7 cellular contexts compared by ENCODE assay signal in the genomic region with DNA sequence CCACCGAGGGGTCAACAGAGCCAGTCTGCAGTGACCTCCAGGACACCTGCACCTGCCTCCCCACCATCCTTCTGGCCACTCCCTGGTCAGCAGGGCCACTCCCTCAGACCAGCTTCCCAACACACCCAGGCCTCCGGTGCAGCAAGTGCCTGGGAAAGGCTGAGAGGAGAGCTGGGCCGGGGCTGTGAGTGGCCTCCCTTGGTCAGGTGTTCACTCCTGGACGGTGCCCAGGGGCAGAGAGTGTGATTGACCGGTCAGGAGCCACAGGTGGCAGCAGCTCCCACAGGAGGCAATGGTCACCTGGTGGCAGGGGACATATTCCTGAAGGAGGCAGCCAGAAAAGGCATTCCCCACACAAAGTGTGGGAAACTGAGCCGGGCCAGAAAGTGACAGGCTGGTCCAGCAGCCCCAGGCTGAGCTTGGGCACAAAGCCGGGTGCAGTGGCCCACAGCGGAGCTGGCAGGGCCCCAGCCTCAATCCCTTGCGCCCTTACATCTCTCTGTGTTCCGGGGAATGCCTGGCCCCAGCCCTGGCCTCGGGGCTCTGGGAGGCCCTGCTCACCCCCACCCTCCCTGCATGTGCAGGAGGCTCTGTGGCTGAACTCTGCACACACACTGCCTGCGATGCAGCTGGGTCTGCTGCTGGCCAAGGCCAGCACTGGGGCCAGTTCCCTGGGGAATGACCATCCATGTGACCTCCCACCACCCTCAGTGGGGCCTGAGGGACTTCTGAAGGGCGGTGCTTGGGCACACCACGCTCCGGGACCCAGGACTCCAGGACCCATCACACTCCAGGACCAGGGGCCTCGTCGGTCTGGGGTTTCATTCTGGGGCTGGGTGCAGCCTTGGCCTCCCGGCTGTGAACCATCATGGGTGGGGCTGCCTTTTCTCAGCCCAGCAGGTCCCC. TPM values are rescaled to one million over a fixed set of nuclear protein-coding genes. Genes with fewer than 3 reads are reported as not detected.
A peak's percentile ranks its signal among the peaks of the same experiment; 100 is the strongest.
DNase-seq lines count a peak whose midpoint lies in the region; ATAC-seq and TF ChIP-seq lines count a peak whose summit lies in the region.
"Had no signal": no experiment of that assay in that cellular context is flagged by ENCODE, and none has a peak within 500 bp of the region (broad histone marks: within the 10 kb centered on the region; RNA-seq: fewer than 3 reads in every experiment).

No MANE protein-coding gene starts in this region.

- H3K27me3 Mint-ChIP-seq in activated naive CD4-positive, alpha-beta T cell treated with anti-CD3 and anti-CD28 coated beads, Interleukin-2, amount 10 ng/mL, durations not matched to agents 7 days and 5 days: peaks cover 11% of the 10 kb centered on the region

- no peak overlapping the region for H3K4me3 Mint-ChIP-seq in activated naive CD4-positive, alpha-beta T cell treated with anti-CD3 and anti-CD28 coated beads, Interleukin-2, amount 10 ng/mL, durations not matched to agents 7 days and 5 days

- TF ChIP-seq CTCF in RWPE2 (IDR thresholded peaks at IDR 0.05; ENCODE audit: poor library complexity, severe bottlenecking): no peak
- no peak for TF ChIP-seq CTCF in suprapubic skin (IDR thresholded peaks at IDR 0.05)

- CTCF ChIA-PET in activated naive CD4-positive, alpha-beta T cell treated with anti-CD3 and anti-CD28 coated beads, Interleukin-2, amount 10 ng/mL, durations not matched to agents 7 days and 5 days (lab: Charles Lee): no interaction called here

- TF ChIP-seq EP300 in suprapubic skin (IDR thresholded peaks at IDR 0.05): no peak

- H3K4me1 ChIP-seq in RWPE2 (ENCODE audit: insufficient read depth, poor library complexity, severe bottlenecking) (peaks cover 31% of the 10 kb centered on the region), suprapubic skin (peaks cover 64% of the 10 kb centered on the region)

- no peaks in the 10 kb centered on the region for H3K27me3 ChIP-seq in RWPE2 (ENCODE audit: insufficient read depth, poor library complexity, severe bottlenecking)
- H3K27me3 ChIP-seq in suprapubic skin: no peaks in the 10 kb centered on the region

- H3K9me3 Mint-ChIP-seq in activated naive CD4-positive, alpha-beta T cell treated with anti-CD3 and anti-CD28 coated beads, Interleukin-2, amount 10 ng/mL, durations not matched to agents 7 days and 5 days: no peaks in the 10 kb centered on the region
- H3K9me3 Mint-ChIP-seq in activated naive CD4-positive, alpha-beta T cell treated with anti-CD3 and anti-CD28 coated beads, Interleukin-2, amount 50 U/mL, for 72 hours: no peaks in the 10 kb centered on the region

- H3K4me1 Mint-ChIP-seq in activated naive CD4-positive, alpha-beta T cell treated with anti-CD3 and anti-CD28 coated beads, Interleukin-2, amount 10 ng/mL, durations not matched to agents 7 days and 5 days: peaks cover 44% of the 10 kb centered on the region

- no peak for TF ChIP-seq POLR2A in suprapubic skin (IDR thresholded peaks at IDR 0.05)

- intact Hi-C loops in left ventricle myocardium superior (cut with micrococcal nuclease): no loop called here

- H3K36me3 ChIP-seq in RWPE2 (ENCODE audit: low read depth) (no peaks in the 10 kb centered on the region), suprapubic skin (no peaks in the 10 kb centered on the region)

- H3K9me3 ChIP-seq in RWPE2 (ENCODE audit: severe bottlenecking): no peaks in the 10 kb centered on the region
- H3K9me3 ChIP-seq in suprapubic skin: no peaks in the 10 kb centered on the region

- WGBS in suprapubic skin: 60% methylated on average over 11 of the region's 18 CpGs

- H3K4me3 ChIP-seq in RWPE2 (ENCODE audit: severe bottlenecking): no peak overlapping the region
- H3K4me3 ChIP-seq in suprapubic skin: no peak overlapping the region

- H3K27ac Mint-ChIP-seq in activated naive CD4-positive, alpha-beta T cell treated with anti-CD3 and anti-CD28 coated beads, Interleukin-2, amount 10 ng/mL, durations not matched to agents 7 days and 5 days: no peak overlapping the region
- peak overlapping the region in 1 of 2 donors; percentile 76 for H3K27ac Mint-ChIP-seq in activated naive CD4-positive, alpha-beta T cell treated with anti-CD3 and anti-CD28 coated beads, Interleukin-2, amount 50 U/mL, for 72 hours

- H3K27ac ChIP-seq in RWPE2 (ENCODE audit: poor library complexity, severe bottlenecking) (peak overlapping the region; percentile 2), suprapubic skin (peak overlapping the region; percentile 17)

- DNase-seq in RWPE2 (ENCODE audit: low spot score) (no peak), left ventricle myocardium superior (peak; percentile 74), suprapubic skin (ENCODE audit: low spot score in 2 of 2) (peak in 1 of 2 donors; percentile 67), D341Med (ENCODE audit: low spot score) (no peak)
- no peak for DNase-seq in activated naive CD4-positive, alpha-beta T cell treated with anti-CD3 and anti-CD28 coated beads, Interleukin-2, amount 10 ng/mL, durations not matched to agents 7 days and 5 days
- no peak for DNase-seq in activated naive CD4-positive, alpha-beta T cell treated with anti-CD3 and anti-CD28 coated beads, Interleukin-2, amount 50 U/mL, for 72 hours (ENCODE audit: low spot score in 2 of 2)
- DNase-seq: foreskin melanocyte had no signal

- peaks cover 17% of the 10 kb centered on the region for H3K36me3 Mint-ChIP-seq in activated naive CD4-positive, alpha-beta T cell treated with anti-CD3 and anti-CD28 coated beads, Interleukin-2, amount 10 ng/mL, durations not matched to agents 7 days and 5 days
- peaks cover 0 to 4% of the 10 kb centered on the region in 2 donors for H3K36me3 Mint-ChIP-seq in activated naive CD4-positive, alpha-beta T cell treated with anti-CD3 and anti-CD28 coated beads, Interleukin-2, amount 50 U/mL, for 72 hours

- ATAC-seq in RWPE2 (ENCODE audit: low read depth) (no peak), left ventricle myocardium superior (peak; percentile 63)
- no peak for ATAC-seq in activated naive CD4-positive, alpha-beta T cell treated with anti-CD3 and anti-CD28 coated beads, Interleukin-2, amount 50 U/mL, for 72 hours

RNA-seq across cellular contexts. Expression of a gene that starts 1.2 kb away (rescaled TPM):
- total RNA-seq in left ventricle myocardium superior (not detected), suprapubic skin (1 to 10 TPM in 3 of 4 donors, not detected in 1; 1.4 to 2.7 (median 2.1) TPM)
- total RNA-seq in activated naive CD4-positive, alpha-beta T cell treated with anti-CD3 and anti-CD28 coated beads, Interleukin-2, amount 50 U/mL, for 72 hours: not detected

RNA-seq across cellular contexts. Expression of a gene that starts 14.4 kb away (rescaled TPM):
- 1.5 TPM for total RNA-seq in left ventricle myocardium superior
- 1 to 10 TPM in 2 of 4 donors, under 1 TPM in 2; 0.36 to 6.4 (median 1.8) TPM for total RNA-seq in suprapubic skin
- 100 to 1,000 TPM; 165 to 187 TPM for total RNA-seq in activated naive CD4-positive, alpha-beta T cell treated with anti-CD3 and anti-CD28 coated beads, Interleukin-2, amount 50 U/mL, for 72 hours

RNA-seq across cellular contexts. Expression of a gene that starts 16.4 kb away (rescaled TPM):
- total RNA-seq in left ventricle myocardium superior (69.2 TPM), suprapubic skin (10 to 100 TPM; 27.9 to 48.8 (median 32.0) TPM)
- total RNA-seq in activated naive CD4-positive, alpha-beta T cell treated with anti-CD3 and anti-CD28 coated beads, Interleukin-2, amount 50 U/mL, for 72 hours: 100 to 1,000 TPM; 165 to 233 TPM

RNA-seq across cellular contexts. Expression of a gene that starts 23.4 kb away (rescaled TPM):
- total RNA-seq in left ventricle myocardium superior (120 TPM), suprapubic skin (100 to 1,000 TPM; 127 to 139 (median 133) TPM)
- total RNA-seq in activated naive CD4-positive, alpha-beta T cell treated with anti-CD3 and anti-CD28 coated beads, Interleukin-2, amount 50 U/mL, for 72 hours: 10 to 100 TPM; 84.0 to 92.7 TPM

RNA-seq across cellular contexts. Expression of a gene that starts 41.9 kb away (rescaled TPM):
- total RNA-seq in left ventricle myocardium superior (2.1 TPM), suprapubic skin (1 to 10 TPM; 1.0 to 9.1 (median 7.0) TPM)
- total RNA-seq in activated naive CD4-positive, alpha-beta T cell treated with anti-CD3 and anti-CD28 coated beads, Interleukin-2, amount 50 U/mL, for 72 hours: 100 to 1,000 TPM; 129 to 234 TPM

Comparison
In these comparisons a context has a peak if more than half of its experiments do, and no peak if none do; other contexts are left out.
1. RNA of a gene that starts 14.4 kb away (total RNA-seq): 165 to 187 TPM in activated naive CD4-positive, alpha-beta T cell treated with anti-CD3 and anti-CD28 coated beads, Interleukin-2, amount 50 U/mL, for 72 hours; 0.36 to 6.4 TPM in suprapubic skin and 1.5 TPM in left ventricle myocardium superior (single experiment); every median in the first group is over 10 times any median in the second.